Comparison of ENCODE assay signal across 1 cellular context in the genomic region with DNA sequence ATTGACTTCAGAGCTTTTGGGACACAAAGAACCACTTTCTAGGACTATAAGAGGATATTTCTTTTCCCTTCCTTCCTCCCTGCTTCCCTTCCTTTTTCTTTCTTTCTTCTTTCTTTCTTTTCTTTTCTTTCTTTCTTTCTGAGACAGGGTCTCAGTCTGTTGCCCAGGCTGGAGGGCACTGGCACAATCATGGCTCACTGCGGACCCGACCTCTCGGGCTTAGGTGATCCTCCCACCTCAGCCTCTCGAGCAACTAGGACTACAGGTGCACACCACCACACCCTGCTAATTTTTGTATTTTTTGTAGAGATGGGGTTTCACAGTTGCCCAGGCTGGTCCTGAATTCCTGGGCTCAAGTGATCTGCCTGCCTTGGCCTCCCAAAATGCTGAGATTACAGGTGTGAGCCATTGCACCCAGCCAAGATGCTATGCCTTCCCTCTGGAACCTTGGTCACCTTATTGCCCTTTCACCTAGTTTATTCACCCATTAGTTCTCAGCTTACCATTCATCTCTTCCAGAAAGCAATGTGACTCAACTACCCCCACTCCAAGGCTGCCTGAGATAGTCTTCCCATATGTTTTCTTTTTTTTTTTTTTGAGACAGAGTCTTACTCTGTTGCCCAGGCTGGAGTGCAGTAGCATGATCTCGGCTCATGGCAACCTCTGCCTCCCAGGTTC.
TF ChIP-seq lines count a peak whose summit lies in the region.

No MANE protein-coding gene starts in this region.

TF ChIP-seq in IMR-90, 13 proteins besides CTCF, POLR2A, EP300 and RAD21:
- no peak for TF ChIP-seq RCOR1 (IDR thresholded peaks at IDR 0.05; ENCODE audit: insufficient replicate concordance, low read length)
- TF ChIP-seq SMC3 (IDR thresholded peaks at IDR 0.05; ENCODE audit: low read depth, low read length), result no peak
- TF ChIP-seq, protein P1, sequence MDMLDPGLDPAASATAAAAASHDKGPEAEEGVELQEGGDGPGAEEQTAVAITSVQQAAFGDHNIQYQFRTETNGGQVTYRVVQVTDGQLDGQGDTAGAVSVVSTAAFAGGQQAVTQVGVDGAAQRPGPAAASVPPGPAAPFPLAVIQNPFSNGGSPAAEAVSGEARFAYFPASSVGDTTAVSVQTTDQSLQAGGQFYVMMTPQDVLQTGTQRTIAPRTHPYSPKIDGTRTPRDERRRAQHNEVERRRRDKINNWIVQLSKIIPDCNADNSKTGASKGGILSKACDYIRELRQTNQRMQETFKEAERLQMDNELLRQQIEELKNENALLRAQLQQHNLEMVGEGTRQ (IDR thresholded peaks at IDR 0.05; ENCODE audit: low read depth, low read length), result no peak
- no peak for TF ChIP-seq CHD1 (IDR thresholded peaks at IDR 0.05; ENCODE audit: low read depth, low read length)
- no peak for TF ChIP-seq CEBPB (IDR thresholded peaks at IDR 0.05; ENCODE audit: low read depth, low read length)
- no peak for TF ChIP-seq NFE2L2 (IDR thresholded peaks at IDR 0.05; ENCODE audit: low read depth, low read length)
- no peak for TF ChIP-seq MXI1 (IDR thresholded peaks at IDR 0.05; ENCODE audit: borderline replicate concordance, low read depth, low read length)
- TF ChIP-seq MAFK (IDR thresholded peaks at IDR 0.05; ENCODE audit: low read depth, low read length), result no peak
- TF ChIP-seq, protein P2, sequence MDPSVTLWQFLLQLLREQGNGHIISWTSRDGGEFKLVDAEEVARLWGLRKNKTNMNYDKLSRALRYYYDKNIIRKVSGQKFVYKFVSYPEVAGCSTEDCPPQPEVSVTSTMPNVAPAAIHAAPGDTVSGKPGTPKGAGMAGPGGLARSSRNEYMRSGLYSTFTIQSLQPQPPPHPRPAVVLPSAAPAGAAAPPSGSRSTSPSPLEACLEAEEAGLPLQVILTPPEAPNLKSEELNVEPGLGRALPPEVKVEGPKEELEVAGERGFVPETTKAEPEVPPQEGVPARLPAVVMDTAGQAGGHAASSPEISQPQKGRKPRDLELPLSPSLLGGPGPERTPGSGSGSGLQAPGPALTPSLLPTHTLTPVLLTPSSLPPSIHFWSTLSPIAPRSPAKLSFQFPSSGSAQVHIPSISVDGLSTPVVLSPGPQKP (IDR thresholded peaks at IDR 0.05; ENCODE audit: borderline replicate concordance, low read depth, low read length), result no peak
- no peak for TF ChIP-seq BHLHE40 (IDR thresholded peaks at IDR 0.05; ENCODE audit: low read depth, low read length)
- TF ChIP-seq FOS (IDR thresholded peaks at IDR 0.05; ENCODE audit: low read depth, low read length), result no peak
